36 cellular contexts compared by ENCODE assay signal in genomic region chr5:32460702-32461101, GRCh38.
"Had no signal": no experiment of that assay in that cellular context is flagged by ENCODE, and none has a peak within 500 bp of the region (broad histone marks: within the 10 kb centered on the region; RNA-seq: fewer than 3 reads in every experiment).

No MANE protein-coding gene starts in this region.

- H3K4me1 Mint-ChIP-seq: activated B cell treated with CpG ODN at 0.5 μM for 24 hours; brain; central memory CD8-positive, alpha-beta T cell had no signal

- H3K4me3 Mint-ChIP-seq: activated B cell treated with CpG ODN at 0.5 μM for 24 hours; activated CD4-positive, alpha-beta memory T cell treated with anti-CD3 and anti-CD28 coated beads for 36 hours; activated CD4-positive, alpha-beta T cell treated with anti-CD3 and anti-CD28 coated beads, Interleukin-2, amount 10 ng/mL, durations not matched to agents 24 days and 14 days; activated naive CD4-positive, alpha-beta T cell treated with anti-CD3 and anti-CD28 coated beads, Interleukin-2, amount 10 ng/mL, durations not matched to agents 7 days and 5 days; activated naive CD4-positive, alpha-beta T cell treated with anti-CD3 and anti-CD28 coated beads, Interleukin-2, amount 50 U/mL, for 24 hours; activated naive CD8-positive, alpha-beta T cell; activated T-cell treated with anti-CD3 and anti-CD28 coated beads, Interleukin-2, amount 50 U/mL, for 4 hours; activated T-cell treated with anti-CD3 and anti-CD28 coated beads, Interleukin-2, amount 50 U/mL, for 72 hours; activated T-helper 1 cell treated with anti-CD3 and anti-CD28 coated beads, Interleukin-12 subunit alpha, Interleukin-12 subunit beta, Interleukin-2, Interleukin-4 antibody, amounts not matched to agents 30 ng/mL and 10 ng/mL and 1 ng/mL, durations not matched to agents 14 hours and 24 hours and 36 hours; activated T-helper 17 cell treated with anti-CD3 and anti-CD28 coated beads, Interleukin-2, amount 50 U/mL, for 72 hours; brain; central memory CD8-positive, alpha-beta T cell; T-helper 1 cell treated with Interleukin-12 subunit alpha and Interleukin-12 subunit beta and Interleukin-4 antibody, amounts not matched to agents 30 μg/mL and 1 μg/mL, for 36 hours; T-helper 2 cell treated with Interferon-gamma antibody and Interleukin-4, amounts not matched to agents 5 μg/mL and 100 μg/mL, for 36 hours had no signal

- H3K27me3 Mint-ChIP-seq: activated B cell treated with CpG ODN at 0.5 μM for 24 hours; activated CD4-positive, alpha-beta memory T cell treated with anti-CD3 and anti-CD28 coated beads for 36 hours; activated naive CD4-positive, alpha-beta T cell treated with anti-CD3 and anti-CD28 coated beads, Interleukin-2, amount 50 U/mL, for 24 hours had no signal

- DNase-seq: activated B cell treated with CpG ODN at 0.5 μM for 24 hours; activated CD4-positive, alpha-beta memory T cell treated with anti-CD3 and anti-CD28 coated beads for 36 hours; activated CD4-positive, alpha-beta T cell treated with anti-CD3 and anti-CD28 coated beads for 4 hours; activated CD4-positive, alpha-beta T cell treated with anti-CD3 and anti-CD28 coated beads, Interleukin-2, amount 10 ng/mL, durations not matched to agents 24 days and 14 days; activated CD4-positive, alpha-beta T cell treated with anti-CD3 and anti-CD28 coated beads, Interleukin-2, amount 50 U/mL, for 1 hour; activated CD4-positive, alpha-beta T cell treated with anti-CD3 and anti-CD28 coated beads, Interleukin-2, amount 50 U/mL, for 4 hours; activated CD4-positive, CD25-positive, alpha-beta regulatory T cell treated with anti-CD3 and anti-CD28 coated beads, Interleukin-2, amount 50 U/mL, for 72 hours; activated CD8-positive, alpha-beta memory T cell treated with anti-CD3 and anti-CD28 coated beads, Interleukin-2, amount 50 U/mL, for 4 hours; activated effector memory CD4-positive, alpha-beta T cell treated with Interleukin-2 at 50 U/mL for 16 hours; activated gamma-delta T cell; activated naive CD4-positive, alpha-beta T cell treated with anti-CD3 and anti-CD28 coated beads, Interleukin-2, amount 10 ng/mL, durations not matched to agents 7 days and 5 days; activated naive CD4-positive, alpha-beta T cell treated with Interleukin-2 at 50 U/mL for 16 hours; activated T-cell treated with anti-CD3 and anti-CD28 coated beads for 4 hours; activated T-cell treated with anti-CD3 and anti-CD28 coated beads, Interleukin-2, amount 50 U/mL, for 1 hour; activated T-cell treated with anti-CD3 and anti-CD28 coated beads, Interleukin-2, amount 50 U/mL, for 4 hours; activated T-cell treated with anti-CD3 and anti-CD28 coated beads, Interleukin-2, amount 50 U/mL, for 72 hours; amygdala; anterior cingulate cortex; caudate nucleus; cerebellar nuclear complex; T-helper 1 cell; T-helper 2 cell; T-helper 9 cell had no signal

- H3K27me3 ChIP-seq: ascending aorta, cardiac muscle cell had no signal

- H3K27ac Mint-ChIP-seq: activated B cell treated with CpG ODN at 0.5 μM for 24 hours; activated CD4-positive, alpha-beta memory T cell treated with anti-CD3 and anti-CD28 coated beads for 36 hours; activated CD4-positive, alpha-beta T cell treated with anti-CD3 and anti-CD28 coated beads, Interleukin-2, amount 10 ng/mL, durations not matched to agents 24 days and 14 days; activated naive CD4-positive, alpha-beta T cell treated with anti-CD3 and anti-CD28 coated beads, Interleukin-2, amount 10 ng/mL, durations not matched to agents 7 days and 5 days; activated naive CD4-positive, alpha-beta T cell treated with anti-CD3 and anti-CD28 coated beads, Interleukin-2, amount 50 U/mL, for 24 hours; activated naive CD8-positive, alpha-beta T cell; activated T-cell treated with anti-CD3 and anti-CD28 coated beads, Interleukin-2, amount 50 U/mL, for 72 hours; activated T-helper 1 cell treated with anti-CD3 and anti-CD28 coated beads, Interleukin-12 subunit alpha, Interleukin-12 subunit beta, Interleukin-2, Interleukin-4 antibody, amounts not matched to agents 30 ng/mL and 10 ng/mL and 1 ng/mL, durations not matched to agents 14 hours and 24 hours and 36 hours; activated T-helper 17 cell treated with anti-CD3 and anti-CD28 coated beads, Interleukin-2, amount 50 U/mL, for 72 hours; brain; T-helper 1 cell treated with Interleukin-12 subunit alpha and Interleukin-12 subunit beta and Interleukin-4 antibody, amounts not matched to agents 30 μg/mL and 1 μg/mL, for 36 hours; T-helper 2 cell treated with Interferon-gamma antibody and Interleukin-4, amounts not matched to agents 5 μg/mL and 100 μg/mL, for 36 hours had no signal

- H3K9me3 ChIP-seq: ascending aorta had no signal

- H3K36me3 Mint-ChIP-seq: activated CD4-positive, alpha-beta memory T cell treated with anti-CD3 and anti-CD28 coated beads for 36 hours; activated naive CD4-positive, alpha-beta T cell treated with anti-CD3 and anti-CD28 coated beads, Interleukin-2, amount 10 ng/mL, durations not matched to agents 7 days and 5 days; activated naive CD8-positive, alpha-beta T cell; brain had no signal

- H3K9me3 Mint-ChIP-seq: activated CD4-positive, alpha-beta memory T cell treated with anti-CD3 and anti-CD28 coated beads for 36 hours; activated CD4-positive, alpha-beta T cell treated with anti-CD3 and anti-CD28 coated beads, Interleukin-2, amount 10 ng/mL, durations not matched to agents 24 days and 14 days; activated naive CD4-positive, alpha-beta T cell treated with anti-CD3 and anti-CD28 coated beads, Interleukin-2, amount 50 U/mL, for 24 hours; activated T-cell treated with anti-CD3 and anti-CD28 coated beads, Interleukin-2, amount 50 U/mL, for 4 hours; activated T-cell treated with anti-CD3 and anti-CD28 coated beads, Interleukin-2, amount 50 U/mL, for 72 hours; activated T-helper 1 cell treated with anti-CD3 and anti-CD28 coated beads, Interleukin-12 subunit alpha, Interleukin-12 subunit beta, Interleukin-2, Interleukin-4 antibody, amounts not matched to agents 30 ng/mL and 10 ng/mL and 1 ng/mL, durations not matched to agents 14 hours and 24 hours and 36 hours; activated T-helper 17 cell treated with anti-CD3 and anti-CD28 coated beads, Interleukin-2, amount 50 U/mL, for 72 hours; central memory CD8-positive, alpha-beta T cell; T-helper 1 cell treated with Interleukin-12 subunit alpha and Interleukin-12 subunit beta and Interleukin-4 antibody, amounts not matched to agents 30 μg/mL and 1 μg/mL, for 36 hours; T-helper 2 cell treated with Interferon-gamma antibody and Interleukin-4, amounts not matched to agents 5 μg/mL and 100 μg/mL, for 36 hours had no signal

- FAIRE-seq: bronchial epithelial cell, TTC549 had no signal

- H3K27ac ChIP-seq: ascending aorta, cardiac muscle cell, VCaP had no signal

- ATAC-seq: activated T-cell treated with anti-CD3 and anti-CD28 coated beads, Interleukin-2, amount 50 U/mL, for 4 hours; activated T-cell treated with anti-CD3 and anti-CD28 coated beads, Interleukin-2, amount 50 U/mL, for 72 hours; activated T-helper 17 cell treated with anti-CD3 and anti-CD28 coated beads, Interleukin-2, amount 50 U/mL, for 72 hours had no signal

- H3K36me3 ChIP-seq: ascending aorta, cardiac muscle cell had no signal

- H3K4me3 ChIP-seq: ascending aorta, cardiac muscle cell had no signal

- H3K4me1 ChIP-seq: ascending aorta had no signal
